In genomic region chr5:53303105-53303504, GRCh38 we compare ENCODE assay signal across 16 cellular contexts.
DNase-seq lines count a peak whose midpoint lies in the region; ATAC-seq and TF ChIP-seq lines count a peak whose summit lies in the region.
"Had no signal": no experiment of that assay in that cellular context is flagged by ENCODE, and none has a peak within 500 bp of the region (broad histone marks: within the 10 kb centered on the region; RNA-seq: fewer than 3 reads in every experiment).

No MANE protein-coding gene starts in this region.

- H3K27me3 ChIP-seq in RWPE2 (ENCODE audit: insufficient read depth, poor library complexity, severe bottlenecking): no peaks in the 10 kb centered on the region
- H3K27me3 ChIP-seq in subcutaneous abdominal adipose tissue (ENCODE audit: control insufficient read depth in 5 of 5, insufficient read depth in 4 of 5, low read length in 5 of 5): no peaks in the 10 kb centered on the region
- H3K27me3 ChIP-seq: esophagus squamous epithelium, neutrophil had no signal

- H3K9me3 ChIP-seq in RWPE2 (ENCODE audit: severe bottlenecking): no peaks in the 10 kb centered on the region
- H3K9me3 ChIP-seq in subcutaneous abdominal adipose tissue (ENCODE audit: control insufficient read depth in 5 of 5, low read length in 5 of 5): no peaks in the 10 kb centered on the region
- H3K9me3 ChIP-seq: esophagus squamous epithelium, neutrophil had no signal

- no peak for DNase-seq in activated naive CD4-positive, alpha-beta T cell treated with anti-CD3 and anti-CD28 coated beads, Interleukin-2, amount 50 U/mL, for 16 hours
- DNase-seq in RWPE2 (ENCODE audit: low spot score) (no peak), fibroblast of peridontal ligament (ENCODE audit: extremely low read depth) (peak; percentile 62), cerebellum (ENCODE audit: low spot score) (no peak), NCI-H1092 (lab: John Stamatoyannopoulos, UW) (no peak), G401 (ENCODE audit: low spot score) (no peak)
- DNase-seq: activated CD4-positive, alpha-beta T cell treated with anti-CD3 and anti-CD28 coated beads, Interleukin-2, amount 50 U/mL, for 1 hour; esophagus squamous epithelium; NCI-H524; substantia nigra had no signal

- no peaks in the 10 kb centered on the region for H3K36me3 Mint-ChIP-seq in activated naive CD4-positive, alpha-beta T cell treated with anti-CD3 and anti-CD28 coated beads, Interleukin-2, amount 50 U/mL, for 24 hours

- H3K27ac Mint-ChIP-seq in activated naive CD4-positive, alpha-beta T cell treated with anti-CD3 and anti-CD28 coated beads, Interleukin-2, amount 50 U/mL, for 24 hours: peak overlapping the region; percentile 82

- peaks cover 6% of the 10 kb centered on the region for H3K27me3 Mint-ChIP-seq in activated naive CD4-positive, alpha-beta T cell treated with anti-CD3 and anti-CD28 coated beads, Interleukin-2, amount 50 U/mL, for 24 hours

- peak overlapping the region; percentile 93 for H3K27ac ChIP-seq in RWPE2 (ENCODE audit: poor library complexity, severe bottlenecking)
- H3K27ac ChIP-seq in subcutaneous abdominal adipose tissue (ENCODE audit: low read depth, low read length): peak overlapping the region; percentile 4
- H3K27ac ChIP-seq: C4-2B, esophagus squamous epithelium, neutrophil, SK-N-MC had no signal

- in situ Hi-C loops in G401 (cut with HindIII; ENCODE audit: low sequenced_read_pairs): no loop called here

- H3K9me3 Mint-ChIP-seq in activated naive CD4-positive, alpha-beta T cell treated with anti-CD3 and anti-CD28 coated beads, Interleukin-2, amount 50 U/mL, for 24 hours: peaks cover 9% of the 10 kb centered on the region

- TF ChIP-seq CTCF in RWPE2 (IDR thresholded peaks at IDR 0.05; ENCODE audit: poor library complexity, severe bottlenecking): no peak

- H3K4me1 ChIP-seq in RWPE2 (ENCODE audit: insufficient read depth, poor library complexity, severe bottlenecking) (peaks cover 21% of the 10 kb centered on the region), subcutaneous abdominal adipose tissue (ENCODE audit: control insufficient read depth in 5 of 5, insufficient read depth in 5 of 5, low read length in 5 of 5) (peaks cover 0 to 22% (median 7%) of the 10 kb centered on the region in 5 donors)

- no peak overlapping the region for H3K4me3 Mint-ChIP-seq in activated naive CD4-positive, alpha-beta T cell treated with anti-CD3 and anti-CD28 coated beads, Interleukin-2, amount 50 U/mL, for 24 hours

- no peak overlapping the region for H3K9ac ChIP-seq in subcutaneous abdominal adipose tissue (ENCODE audit: low read length in 5 of 5)

- no peaks in the 10 kb centered on the region for H3K36me3 ChIP-seq in RWPE2 (ENCODE audit: low read depth)
- H3K36me3 ChIP-seq in subcutaneous abdominal adipose tissue (ENCODE audit: control insufficient read depth in 5 of 5, insufficient read depth in 5 of 5, low read length in 5 of 5): no peaks in the 10 kb centered on the region
- H3K36me3 ChIP-seq: esophagus squamous epithelium, neutrophil had no signal

- H3K4me1 Mint-ChIP-seq in activated naive CD4-positive, alpha-beta T cell treated with anti-CD3 and anti-CD28 coated beads, Interleukin-2, amount 50 U/mL, for 24 hours: no peaks in the 10 kb centered on the region

- peak; percentile 98 for ATAC-seq in RWPE2 (ENCODE audit: low read depth)
- ATAC-seq: left lobe of liver had no signal

- H3K4me3 ChIP-seq in RWPE2 (ENCODE audit: severe bottlenecking) (no peak overlapping the region), subcutaneous abdominal adipose tissue (ENCODE audit: low read depth in 1 of 5, low read length in 5 of 5) (no peak overlapping the region)
- H3K4me3 ChIP-seq: esophagus squamous epithelium, SK-N-MC had no signal
